In the genomic region with DNA sequence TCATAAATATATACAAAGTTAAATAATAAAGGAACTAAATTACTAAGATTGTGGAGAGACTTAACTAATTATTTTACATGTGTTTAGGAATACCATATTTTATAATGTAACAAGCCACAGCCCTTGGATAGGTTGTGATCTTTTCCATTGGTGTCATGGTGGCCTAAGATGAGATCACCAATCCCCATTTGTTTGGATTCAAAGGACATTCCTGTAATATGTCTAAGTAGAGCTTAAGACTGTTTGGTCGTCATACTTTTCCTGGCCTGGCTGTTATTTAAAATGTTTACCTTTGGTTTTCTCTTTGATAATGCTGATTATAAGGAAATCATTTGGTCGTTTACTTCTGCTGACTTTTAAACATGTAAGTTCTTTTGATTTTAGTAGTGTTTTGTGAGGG, we compare ENCODE assay signal across 22 cellular contexts.
"Had no signal": no experiment of that assay in that cellular context is flagged by ENCODE, and none has a peak within 500 bp of the region (broad histone marks: within the 10 kb centered on the region; RNA-seq: fewer than 3 reads in every experiment).

No MANE protein-coding gene starts in this region.

- H3K36me3 ChIP-seq: neural progenitor cell, prostate gland, right atrium auricular region, transverse colon, uterus had no signal

- H3K27me3 ChIP-seq: neural progenitor cell, right atrium auricular region, suprapubic skin, transverse colon, upper lobe of right lung, uterus had no signal

- DNase-seq: immature natural killer cell; kidney; midbrain; naive thymus-derived CD4-positive, alpha-beta T cell; stimulated activated CD4-positive, alpha-beta T cell treated with anti-CD3 and anti-CD28 coated beads, Interleukin-12 subunit alpha, Interleukin-12 subunit beta, amount 100 ng/mL, for 4 hours; stimulated activated CD4-positive, alpha-beta T cell treated with anti-CD3 and anti-CD28 coated beads, Interleukin-1b, Interleukin-23, amount 100 ng/mL, for 48 hours; stimulated activated CD4-positive, alpha-beta T cell treated with anti-CD3 and anti-CD28 coated beads, Interleukin-4, amount 100 ng/mL, for 1 hour; stimulated activated CD8-positive, alpha-beta memory T cell treated with anti-CD3 and anti-CD28 coated beads, Interleukin-4, amount 100 ng/mL, for 48 hours; stimulated activated naive CD4-positive, alpha-beta T cell; stimulated activated naive CD8-positive, alpha-beta T cell treated with anti-CD3 and anti-CD28 coated beads, Interleukin-15, amount 100 ng/mL, for 72 hours; transverse colon; upper lobe of right lung; uterus had no signal

- H3K27ac ChIP-seq: coronary artery, neural progenitor cell, prostate gland, right atrium auricular region, suprapubic skin, transverse colon, upper lobe of right lung, uterus had no signal

- ATAC-seq: left lobe of liver; naive thymus-derived CD4-positive, alpha-beta T cell; sciatic nerve; stimulated activated naive CD8-positive, alpha-beta T cell treated with anti-CD3 and anti-CD28 coated beads, Interleukin-15, amount 100 ng/mL, for 72 hours; upper lobe of right lung had no signal

- H3K4me2 ChIP-seq: neural progenitor cell, smooth muscle cell had no signal

- H3K9ac ChIP-seq: neural progenitor cell had no signal

- H3K9me3 ChIP-seq: prostate gland, right atrium auricular region, suprapubic skin, transverse colon, upper lobe of right lung, uterus had no signal

- H3K4me3 ChIP-seq: coronary artery, lung, neural progenitor cell, prostate gland, right atrium auricular region, smooth muscle cell, suprapubic skin, transverse colon, upper lobe of right lung, uterus had no signal

- H3K4me1 ChIP-seq: neural progenitor cell, prostate gland, right atrium auricular region, suprapubic skin, transverse colon, upper lobe of right lung, uterus had no signal

- H2AFZ ChIP-seq: neural progenitor cell had no signal
